In genomic region chr11:118889796-118890195, GRCh38 we compare ENCODE assay signal across 11 cellular contexts. TPM values are rescaled to one million over a fixed set of nuclear protein-coding genes. Genes with fewer than 3 reads are reported as not detected.
DNase-seq lines count a peak whose midpoint lies in the region; ATAC-seq and TF ChIP-seq lines count a peak whose summit lies in the region.
"Had no signal": no experiment of that assay in that cellular context is flagged by ENCODE, and none has a peak within 500 bp of the region (broad histone marks: within the 10 kb centered on the region; RNA-seq: fewer than 3 reads in every experiment).

No MANE protein-coding gene starts in this region.

- H3K27me3 ChIP-seq in mesenchymal stem cell (ENCODE audit: control insufficient read depth in 1 of 2, insufficient read depth in 1 of 2, low read length in 2 of 2): no peaks in the 10 kb centered on the region
- H3K27me3 ChIP-seq in testis: no peaks in the 10 kb centered on the region
- H3K27me3 ChIP-seq: suprapubic skin had no signal

- H3K4me1 Mint-ChIP-seq in activated CD4-positive, alpha-beta T cell treated with anti-CD3 and anti-CD28 coated beads for 36 hours: peaks cover 81% of the 10 kb centered on the region
- peaks cover 57 to 65% of the 10 kb centered on the region in 2 donors for H3K4me1 Mint-ChIP-seq in effector memory CD8-positive, alpha-beta T cell (ENCODE audit: low read depth in 2 of 2)

- H3K27me3 Mint-ChIP-seq in activated CD4-positive, alpha-beta T cell treated with anti-CD3 and anti-CD28 coated beads for 36 hours: no peaks in the 10 kb centered on the region
- no peaks in the 10 kb centered on the region for H3K27me3 Mint-ChIP-seq in effector memory CD8-positive, alpha-beta T cell

- no peak overlapping the region for H2BK5ac ChIP-seq in mesenchymal stem cell (ENCODE audit: low read depth, low read length, poor library complexity, severe bottlenecking)

- H2AK5ac ChIP-seq in mesenchymal stem cell (ENCODE audit: low read length, severe bottlenecking): peak overlapping the region; percentile 29

- no peak overlapping the region for H2BK15ac ChIP-seq in mesenchymal stem cell (ENCODE audit: low read depth, poor library complexity, severe bottlenecking)

- no peak overlapping the region for H3K4me3 Mint-ChIP-seq in activated CD4-positive, alpha-beta T cell treated with anti-CD3 and anti-CD28 coated beads for 36 hours
- H3K4me3 Mint-ChIP-seq in effector memory CD8-positive, alpha-beta T cell: peak overlapping the region; percentile 43

- no peaks in the 10 kb centered on the region for H3K9me3 ChIP-seq in mesenchymal stem cell (ENCODE audit: control insufficient read depth, low read length)
- H3K9me3 ChIP-seq in testis: no peaks in the 10 kb centered on the region
- H3K9me3 ChIP-seq: suprapubic skin had no signal

- no peak overlapping the region for H4K91ac ChIP-seq in mesenchymal stem cell (ENCODE audit: low read length)

- no peak overlapping the region for H3K4me2 ChIP-seq in mesenchymal stem cell (ENCODE audit: low read length, poor library complexity, severe bottlenecking)

- intact Hi-C loops in activated CD4-positive, alpha-beta T cell treated with anti-CD3 and anti-CD28 coated beads for 36 hours (cut with DNase I, micrococcal nuclease): no loop called here
- intact Hi-C loops in testis (cut with DNase I; ENCODE audit: low total_unique reads): no loop called here

- H3K36me3 Mint-ChIP-seq in activated CD4-positive, alpha-beta T cell treated with anti-CD3 and anti-CD28 coated beads for 36 hours (ENCODE audit: low read depth): peaks cover 54% of the 10 kb centered on the region
- H3K36me3 Mint-ChIP-seq in effector memory CD8-positive, alpha-beta T cell (ENCODE audit: insufficient read depth): peaks cover 34% of the 10 kb centered on the region

- no peak for ATAC-seq in activated CD4-positive, alpha-beta T cell treated with anti-CD3 and anti-CD28 coated beads for 36 hours
- ATAC-seq in effector memory CD8-positive, alpha-beta T cell (replicated peaks): no peak
- ATAC-seq in SK-N-SH treated with all-trans-retinoic acid at 6 μM for 48 hours: no peak

- CTCF ChIA-PET in activated CD4-positive, alpha-beta T cell treated with anti-CD3 and anti-CD28 coated beads for 36 hours (lab: Charles Lee): interaction anchor here (0.8 to 2.2 kb wide), 4 partner anchors 14 to 1840 kb away, joined by 3 to 7 read pairs (median 3); no protein-coding TSS in a partner anchor

- H3K9ac ChIP-seq in mesenchymal stem cell (ENCODE audit: low read length): no peak overlapping the region

- H3K79me1 ChIP-seq in mesenchymal stem cell (replicated peaks; ENCODE audit: low read length, poor library complexity, severe bottlenecking): no peaks in the 10 kb centered on the region

- no peak overlapping the region for H3K23ac ChIP-seq in mesenchymal stem cell (ENCODE audit: low read length in 2 of 2)

- H3K4me3 ChIP-seq in mesenchymal stem cell (ENCODE audit: insufficient read depth in 1 of 2, low read depth in 1 of 2, low read length in 2 of 2): no peak overlapping the region
- H3K4me3 ChIP-seq in testis: no peak overlapping the region
- H3K4me3 ChIP-seq: suprapubic skin had no signal

- H3K27ac ChIP-seq in mesenchymal stem cell (ENCODE audit: low read length, poor library complexity, severe bottlenecking) (no peak overlapping the region), testis (no peak overlapping the region)
- H3K27ac ChIP-seq: 22Rv1, suprapubic skin had no signal

- no peak for TF ChIP-seq CTCF in testis (IDR thresholded peaks at IDR 0.05)

- no peak for DNase-seq in activated CD4-positive, alpha-beta T cell treated with anti-CD3 and anti-CD28 coated beads for 36 hours
- no peak for DNase-seq in activated CD4-positive, alpha-beta T cell treated with anti-CD3 and anti-CD28 coated beads for 48 hours
- no peak for DNase-seq in effector memory CD8-positive, alpha-beta T cell
- DNase-seq in mesenchymal stem cell: no peak
- DNase-seq in testis: peak; percentile 71
- DNase-seq in SKM-1 treated with dmso at 0.1 percent for 144 hours (lab: John Stamatoyannopoulos, UW; ENCODE audit: unreplicated experiment): no peak
- DNase-seq in NCI-H226: no peak
- DNase-seq: activated CD4-positive, CD25-positive, alpha-beta regulatory T cell had no signal

- H3K4ac ChIP-seq in mesenchymal stem cell (ENCODE audit: low read depth in 1 of 2, low read length in 2 of 2): no peak overlapping the region

- no peak overlapping the region for H3K18ac ChIP-seq in mesenchymal stem cell (ENCODE audit: low read depth in 1 of 2, low read length in 2 of 2)

- H3K14ac ChIP-seq in mesenchymal stem cell (ENCODE audit: low read length in 2 of 2): no peak overlapping the region

- peaks cover 0 to 8% of the 10 kb centered on the region in 2 experiments for H3K36me3 ChIP-seq in mesenchymal stem cell (ENCODE audit: control insufficient read depth in 1 of 2, insufficient read depth in 2 of 2, low read depth in 1 of 2, low read length in 2 of 2)
- H3K36me3 ChIP-seq in testis (ENCODE audit: low read depth, missing control alignments): no peaks in the 10 kb centered on the region

- peaks cover 30% of the 10 kb centered on the region for H3K4me1 ChIP-seq in mesenchymal stem cell (ENCODE audit: control insufficient read depth, insufficient read depth, low read depth, low read length)
- H3K4me1 ChIP-seq in testis: peaks cover 10% of the 10 kb centered on the region

- POLR2A ChIA-PET in activated CD4-positive, alpha-beta T cell treated with anti-CD3 and anti-CD28 coated beads for 36 hours (lab: Charles Lee): no interaction called here

- TF ChIP-seq POLR2A in testis (IDR thresholded peaks at IDR 0.05): no peak

- H4K8ac ChIP-seq in mesenchymal stem cell (ENCODE audit: low read length): no peak overlapping the region

- H2BK120ac ChIP-seq in mesenchymal stem cell (ENCODE audit: low read depth, low read length): no peak overlapping the region

- H2BK12ac ChIP-seq in mesenchymal stem cell (ENCODE audit: low read length in 2 of 2): no peak overlapping the region

- H2AFZ ChIP-seq in mesenchymal stem cell (ENCODE audit: low read depth, low read length): no peak overlapping the region

- 86% methylated on average over 5 of the region's 5 CpGs for WGBS in mesenchymal stem cell
- WGBS in testis, 2 donors: 54 to 61% methylated on average over 5 of the region's 5 CpGs

- peak overlapping the region; percentile 40 for H3K27ac Mint-ChIP-seq in activated CD4-positive, alpha-beta T cell treated with anti-CD3 and anti-CD28 coated beads for 36 hours
- H3K27ac Mint-ChIP-seq in effector memory CD8-positive, alpha-beta T cell: peak overlapping the region; percentile 62 to 87

- no peaks in the 10 kb centered on the region for H3K9me3 Mint-ChIP-seq in activated CD4-positive, alpha-beta T cell treated with anti-CD3 and anti-CD28 coated beads for 36 hours (ENCODE audit: low read depth)
- no peaks in the 10 kb centered on the region for H3K9me3 Mint-ChIP-seq in effector memory CD8-positive, alpha-beta T cell

TF ChIP-seq in SK-N-SH treated with all-trans-retinoic acid at 6 μM for 48 hours, 23 proteins besides CTCF, POLR2A, EP300 and RAD21 (continues in another document):
- no peak for TF ChIP-seq BACH2 (CRISPR knock-in tag; IDR thresholded peaks at IDR 0.05; ENCODE audit: borderline replicate concordance)
- TF ChIP-seq RARB (CRISPR knock-in tag; IDR thresholded peaks at IDR 0.05): no peak
- no peak for TF ChIP-seq ESRRG (CRISPR knock-in tag; IDR thresholded peaks at IDR 0.05)
- TF ChIP-seq TCF4 (CRISPR knock-in tag; IDR thresholded peaks at IDR 0.05; ENCODE audit: borderline replicate concordance): no peak
- TF ChIP-seq CSRNP3 (CRISPR knock-in tag; IDR thresholded peaks at IDR 0.05): no peak
- TF ChIP-seq ZNF565 (CRISPR knock-in tag; conservative IDR thresholded peaks at IDR 0.05; ENCODE audit: low read depth): no peak
- TF ChIP-seq ARNTL (CRISPR knock-in tag; IDR thresholded peaks at IDR 0.05; ENCODE audit: borderline replicate concordance, low read depth): no peak
- TF ChIP-seq CREB5 (CRISPR knock-in tag; IDR thresholded peaks at IDR 0.05; ENCODE audit: low read depth): no peak
- TF ChIP-seq OSR1 (CRISPR knock-in tag; IDR thresholded peaks at IDR 0.05): no peak
- no peak for TF ChIP-seq CSDC2 (CRISPR knock-in tag; IDR thresholded peaks at IDR 0.05)

RNA-seq across cellular contexts. Expression of gene CXCR5, which starts 6.1 kb away (rescaled TPM):
- total RNA-seq in activated CD4-positive, alpha-beta T cell treated with anti-CD3 and anti-CD28 coated beads for 36 hours: 10 to 100 TPM; 18.9 to 21.3 TPM
- 0.01 TPM for polyA plus RNA-seq in mesenchymal stem cell (2013, experiment 1 of 2)
- 0.01 TPM for polyA plus RNA-seq in mesenchymal stem cell (2013, experiment 2 of 2)
- under 1 TPM in 1 of 2 donors, not detected in 1; 0.06 TPM for total RNA-seq in testis
- polyA plus RNA-seq in testis (ENCODE audit: insufficient read depth, low read depth, low replicate concordance): 0.22 TPM
- total RNA-seq: suprapubic skin had no signal

RNA-seq across cellular contexts. Expression of gene BCL9L, which starts 35.9 kb away (rescaled TPM):
- 10 to 100 TPM; 34.5 to 58.5 TPM for total RNA-seq in activated CD4-positive, alpha-beta T cell treated with anti-CD3 and anti-CD28 coated beads for 36 hours
- polyA plus RNA-seq in mesenchymal stem cell (2013, experiment 1 of 2): 121 TPM
- 115 TPM for polyA plus RNA-seq in mesenchymal stem cell (2013, experiment 2 of 2)
- total RNA-seq in testis: 10 to 100 TPM; 37.0 to 38.9 TPM
- polyA plus RNA-seq in testis (ENCODE audit: insufficient read depth, low read depth, low replicate concordance): 30.7 TPM

Comparison
In these comparisons a context has a peak if more than half of its experiments do, and no peak if none do; other contexts are left out.
1. RNA of gene CXCR5, which starts 6.1 kb away (total RNA-seq): 18.9 to 21.3 TPM in activated CD4-positive, alpha-beta T cell treated with anti-CD3 and anti-CD28 coated beads for 36 hours; 0.06 TPM in testis; every median in the first group is over 10 times any median in the second.